ENCODE assay signal across 33 cellular contexts in the genomic region with DNA sequence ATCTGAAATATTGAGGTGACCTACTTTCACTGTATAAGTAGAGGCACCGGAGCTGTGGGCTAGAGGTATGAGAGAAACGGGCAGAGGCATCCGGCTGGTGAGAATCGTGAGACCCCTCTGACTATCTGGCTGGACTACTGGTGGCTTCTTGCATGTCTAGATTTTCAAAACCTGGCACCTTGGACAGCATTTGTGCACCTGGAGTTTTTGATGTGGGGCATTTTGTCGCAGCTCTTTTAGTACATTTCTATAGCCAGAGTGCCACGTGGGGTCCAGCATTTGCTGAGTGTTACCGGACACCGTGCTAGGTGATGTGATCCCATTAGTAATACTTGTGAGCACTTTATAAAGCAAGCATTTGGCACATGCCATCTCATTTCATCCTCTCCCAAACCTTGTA. TPM values are rescaled to one million over a fixed set of nuclear protein-coding genes. Genes with fewer than 3 reads are reported as not detected.
"Had no signal": no experiment of that assay in that cellular context is flagged by ENCODE, and none has a peak within 500 bp of the region (broad histone marks: within the 10 kb centered on the region; RNA-seq: fewer than 3 reads in every experiment).

No MANE protein-coding gene starts in this region.

- H3K27ac Mint-ChIP-seq: activated CD4-positive, alpha-beta T cell treated with anti-CD3 and anti-CD28 coated beads, Interleukin-2, amount 10 ng/mL, durations not matched to agents 24 days and 14 days; activated CD8-positive, alpha-beta T cell treated with anti-CD3 and anti-CD28 coated beads for 36 hours; activated naive CD8-positive, alpha-beta T cell treated with anti-CD3 and anti-CD28 coated beads for 36 hours; activated T-cell treated with anti-CD3 and anti-CD28 coated beads, Interleukin-2, amount 50 U/mL, for 72 hours; activated T-helper 17 cell treated with anti-CD3 and anti-CD28 coated beads, Interleukin-2, amount 50 U/mL, for 72 hours had no signal

- H3K9me3 ChIP-seq: MG63, SJCRH30 had no signal

- ATAC-seq: activated CD8-positive, alpha-beta T cell treated with anti-CD3 and anti-CD28 coated beads for 36 hours; activated T-cell treated with anti-CD3 and anti-CD28 coated beads, Interleukin-2, amount 50 U/mL, for 72 hours; activated T-helper 17 cell treated with anti-CD3 and anti-CD28 coated beads, Interleukin-2, amount 50 U/mL, for 72 hours had no signal

- H3K36me3 ChIP-seq: brain microvascular endothelial cell, MG63, SJCRH30 had no signal

- H3K4me3 Mint-ChIP-seq: activated CD4-positive, alpha-beta T cell treated with anti-CD3 and anti-CD28 coated beads, Interleukin-2, amount 10 ng/mL, durations not matched to agents 24 days and 14 days; activated CD8-positive, alpha-beta T cell treated with anti-CD3 and anti-CD28 coated beads for 36 hours; activated naive CD8-positive, alpha-beta T cell treated with anti-CD3 and anti-CD28 coated beads for 36 hours; activated T-cell treated with anti-CD3 and anti-CD28 coated beads, Interleukin-2, amount 50 U/mL, for 72 hours; activated T-helper 17 cell treated with anti-CD3 and anti-CD28 coated beads, Interleukin-2, amount 50 U/mL, for 72 hours had no signal

- H3K9me3 Mint-ChIP-seq: activated CD4-positive, alpha-beta T cell treated with anti-CD3 and anti-CD28 coated beads, Interleukin-2, amount 10 ng/mL, durations not matched to agents 24 days and 14 days; activated CD8-positive, alpha-beta T cell treated with anti-CD3 and anti-CD28 coated beads for 36 hours; activated naive CD8-positive, alpha-beta T cell treated with anti-CD3 and anti-CD28 coated beads for 36 hours had no signal

- H3K4me3 ChIP-seq: MG63, PC-9, SJCRH30, SK-N-MC had no signal

- H3K4me1 ChIP-seq: SJCRH30 had no signal

- H3K36me3 Mint-ChIP-seq: activated naive CD8-positive, alpha-beta T cell treated with anti-CD3 and anti-CD28 coated beads for 36 hours had no signal

- H3K4me1 Mint-ChIP-seq: activated CD4-positive, alpha-beta T cell treated with anti-CD3 and anti-CD28 coated beads, Interleukin-2, amount 10 ng/mL, durations not matched to agents 24 days and 14 days; activated naive CD8-positive, alpha-beta T cell treated with anti-CD3 and anti-CD28 coated beads for 36 hours; activated T-helper 17 cell treated with anti-CD3 and anti-CD28 coated beads, Interleukin-2, amount 50 U/mL, for 72 hours had no signal

- DNase-seq: activated CD4-positive, alpha-beta T cell treated with anti-CD3 and anti-CD28 coated beads, Interleukin-2, amount 10 ng/mL, durations not matched to agents 24 days and 14 days; activated CD4-positive, alpha-beta T cell treated with anti-CD3 and anti-CD28 coated beads, Interleukin-2, amount 50 U/mL, for 4 hours; activated CD8-positive, alpha-beta T cell treated with anti-CD3 and anti-CD28 coated beads for 36 hours; activated effector memory CD4-positive, alpha-beta T cell treated with anti-CD3 and anti-CD28 coated beads, Interleukin-2, amount 50 U/mL, for 16 hours; activated naive CD4-positive, alpha-beta T cell; activated naive CD4-positive, alpha-beta T cell treated with anti-CD3 and anti-CD28 coated beads, Interleukin-2, amount 50 U/mL, for 16 hours; activated naive CD8-positive, alpha-beta T cell treated with anti-CD3 and anti-CD28 coated beads for 36 hours; activated T-cell treated with anti-CD3 and anti-CD28 coated beads, Interleukin-2, amount 50 U/mL, for 1 hour; activated T-cell treated with anti-CD3 and anti-CD28 coated beads, Interleukin-2, amount 50 U/mL, for 72 hours; amniotic stem cell; aorta; brain microvascular endothelial cell; central memory CD4-positive, alpha-beta T cell; Kasumi-1; KG1; MG63; NCI-H1694 treated with DMSO at 0.1 percent for 48 hours; NCI-H2029; NCI-H2227 treated with DMSO at 0.1 percent for 48 hours; NCI-H446; NCI-H510A treated with DMSO at 0.1 percent for 48 hours; NCI-H526 treated with DMSO at 0.1 percent for 48 hours; NCI-H82; NK-92 treated with Interleukin-12 subunit alpha and Interleukin-12 subunit beta, amount 100 ng/mL, for 24 hours; SHP77; SJCRH30; T1000 had no signal

RNA-seq across cellular contexts. Expression of gene SHISA9, which starts 32.6 kb away (rescaled TPM):
- total RNA-seq: activated CD4-positive, alpha-beta T cell treated with anti-CD3 and anti-CD28 coated beads, Interleukin-2, amount 10 ng/mL, durations not matched to agents 24 days and 14 days; activated CD8-positive, alpha-beta memory T cell treated with anti-CD3 and anti-CD28 coated beads for 36 hours; activated CD8-positive, alpha-beta T cell treated with anti-CD3 and anti-CD28 coated beads for 36 hours; activated naive CD8-positive, alpha-beta T cell treated with anti-CD3 and anti-CD28 coated beads for 36 hours; OCI-LY7; SJCRH30; T-helper 1 cell treated with Interleukin-12 subunit alpha and Interleukin-12 subunit beta and Interleukin-4 antibody, amounts not matched to agents 30 ng/mL and 1 ng/mL, for 36 hours had no signal
